3 cellular contexts compared by ENCODE assay signal in genomic region chr12:12110923-12111555, GRCh38. TPM values are rescaled to one million over a fixed set of nuclear protein-coding genes. Genes with fewer than 3 reads are reported as not detected.
"Had no signal": no experiment of that assay in that cellular context is flagged by ENCODE, and none has a peak within 500 bp of the region (broad histone marks: within the 10 kb centered on the region; RNA-seq: fewer than 3 reads in every experiment).

No MANE protein-coding gene starts in this region.

RNA-seq across cellular contexts. Expression of gene BCL2L14, which starts 40.3 kb away (rescaled TPM):
- total RNA-seq: aorta, mesenteric fat pad, posterior vena cava had no signal
